1 cellular context compared by ENCODE assay signal in the genomic region with DNA sequence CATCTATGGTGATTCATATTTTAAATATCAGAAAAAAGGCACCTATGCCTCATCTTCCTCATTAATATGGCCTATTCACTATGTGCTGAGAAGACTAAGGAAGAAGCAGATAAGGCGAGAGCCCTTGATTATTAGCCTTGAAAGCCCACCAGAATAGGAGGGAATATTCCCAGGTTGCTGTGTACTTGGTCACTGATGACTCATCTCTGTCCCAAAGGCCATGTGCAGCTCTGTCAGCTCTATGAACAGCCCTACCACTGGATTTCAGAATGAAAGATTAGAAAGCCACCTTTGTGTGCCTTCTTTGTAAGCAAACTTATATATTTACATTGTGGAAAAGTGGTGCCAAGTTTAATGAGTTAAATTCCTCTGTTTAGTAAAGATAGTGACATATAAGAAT.
TF ChIP-seq lines count a peak whose summit lies in the region.

No MANE protein-coding gene starts in this region.

TF ChIP-seq in GM23338, 12 proteins besides CTCF, POLR2A, EP300 and RAD21 (continued from another document):
- TF ChIP-seq, protein P1, sequence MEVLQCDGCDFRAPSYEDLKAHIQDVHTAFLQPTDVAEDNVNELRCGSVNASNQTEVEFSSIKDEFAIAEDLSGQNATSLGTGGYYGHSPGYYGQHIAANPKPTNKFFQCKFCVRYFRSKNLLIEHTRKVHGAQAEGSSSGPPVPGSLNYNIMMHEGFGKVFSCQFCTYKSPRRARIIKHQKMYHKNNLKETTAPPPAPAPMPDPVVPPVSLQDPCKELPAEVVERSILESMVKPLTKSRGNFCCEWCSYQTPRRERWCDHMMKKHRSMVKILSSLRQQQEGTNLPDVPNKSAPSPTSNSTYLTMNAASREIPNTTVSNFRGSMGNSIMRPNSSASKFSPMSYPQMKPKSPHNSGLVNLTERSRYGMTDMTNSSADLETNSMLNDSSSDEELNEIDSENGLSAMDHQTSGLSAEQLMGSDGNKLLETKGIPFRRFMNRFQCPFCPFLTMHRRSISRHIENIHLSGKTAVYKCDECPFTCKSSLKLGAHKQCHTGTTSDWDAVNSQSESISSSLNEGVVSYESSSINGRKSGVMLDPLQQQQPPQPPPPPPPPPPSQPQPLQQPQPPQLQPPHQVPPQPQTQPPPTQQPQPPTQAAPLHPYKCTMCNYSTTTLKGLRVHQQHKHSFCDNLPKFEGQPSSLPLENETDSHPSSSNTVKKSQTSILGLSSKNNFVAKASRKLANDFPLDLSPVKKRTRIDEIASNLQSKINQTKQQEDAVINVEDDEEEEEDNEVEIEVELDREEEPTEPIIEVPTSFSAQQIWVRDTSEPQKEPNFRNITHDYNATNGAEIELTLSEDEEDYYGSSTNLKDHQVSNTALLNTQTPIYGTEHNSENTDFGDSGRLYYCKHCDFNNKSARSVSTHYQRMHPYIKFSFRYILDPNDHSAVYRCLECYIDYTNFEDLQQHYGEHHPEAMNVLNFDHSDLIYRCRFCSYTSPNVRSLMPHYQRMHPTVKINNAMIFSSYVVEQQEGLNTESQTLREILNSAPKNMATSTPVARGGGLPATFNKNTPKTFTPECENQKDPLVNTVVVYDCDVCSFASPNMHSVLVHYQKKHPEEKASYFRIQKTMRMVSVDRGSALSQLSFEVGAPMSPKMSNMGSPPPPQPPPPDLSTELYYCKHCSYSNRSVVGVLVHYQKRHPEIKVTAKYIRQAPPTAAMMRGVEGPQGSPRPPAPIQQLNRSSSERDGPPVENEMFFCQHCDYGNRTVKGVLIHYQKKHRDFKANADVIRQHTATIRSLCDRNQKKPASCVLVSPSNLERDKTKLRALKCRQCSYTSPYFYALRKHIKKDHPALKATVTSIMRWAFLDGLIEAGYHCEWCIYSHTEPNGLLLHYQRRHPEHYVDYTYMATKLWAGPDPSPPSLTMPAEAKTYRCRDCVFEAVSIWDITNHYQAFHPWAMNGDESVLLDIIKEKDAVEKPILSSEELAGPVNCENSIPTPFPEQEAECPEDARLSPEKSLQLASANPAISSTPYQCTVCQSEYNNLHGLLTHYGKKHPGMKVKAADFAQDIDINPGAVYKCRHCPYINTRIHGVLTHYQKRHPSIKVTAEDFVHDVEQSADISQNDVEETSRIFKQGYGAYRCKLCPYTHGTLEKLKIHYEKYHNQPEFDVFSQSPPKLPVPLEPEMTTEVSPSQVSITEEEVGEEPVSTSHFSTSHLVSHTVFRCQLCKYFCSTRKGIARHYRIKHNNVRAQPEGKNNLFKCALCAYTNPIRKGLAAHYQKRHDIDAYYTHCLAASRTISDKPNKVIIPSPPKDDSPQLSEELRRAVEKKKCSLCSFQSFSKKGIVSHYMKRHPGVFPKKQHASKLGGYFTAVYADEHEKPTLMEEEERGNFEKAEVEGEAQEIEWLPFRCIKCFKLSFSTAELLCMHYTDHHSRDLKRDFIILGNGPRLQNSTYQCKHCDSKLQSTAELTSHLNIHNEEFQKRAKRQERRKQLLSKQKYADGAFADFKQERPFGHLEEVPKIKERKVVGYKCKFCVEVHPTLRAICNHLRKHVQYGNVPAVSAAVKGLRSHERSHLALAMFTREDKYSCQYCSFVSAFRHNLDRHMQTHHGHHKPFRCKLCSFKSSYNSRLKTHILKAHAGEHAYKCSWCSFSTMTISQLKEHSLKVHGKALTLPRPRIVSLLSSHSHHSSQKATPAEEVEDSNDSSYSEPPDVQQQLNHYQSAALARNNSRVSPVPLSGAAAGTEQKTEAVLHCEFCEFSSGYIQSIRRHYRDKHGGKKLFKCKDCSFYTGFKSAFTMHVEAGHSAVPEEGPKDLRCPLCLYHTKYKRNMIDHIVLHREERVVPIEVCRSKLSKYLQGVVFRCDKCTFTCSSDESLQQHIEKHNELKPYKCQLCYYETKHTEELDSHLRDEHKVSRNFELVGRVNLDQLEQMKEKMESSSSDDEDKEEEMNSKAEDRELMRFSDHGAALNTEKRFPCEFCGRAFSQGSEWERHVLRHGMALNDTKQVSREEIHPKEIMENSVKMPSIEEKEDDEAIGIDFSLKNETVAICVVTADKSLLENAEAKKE (CRISPR knock-in tag; IDR thresholded peaks at IDR 0.05): no peak
- TF ChIP-seq, protein P2, sequence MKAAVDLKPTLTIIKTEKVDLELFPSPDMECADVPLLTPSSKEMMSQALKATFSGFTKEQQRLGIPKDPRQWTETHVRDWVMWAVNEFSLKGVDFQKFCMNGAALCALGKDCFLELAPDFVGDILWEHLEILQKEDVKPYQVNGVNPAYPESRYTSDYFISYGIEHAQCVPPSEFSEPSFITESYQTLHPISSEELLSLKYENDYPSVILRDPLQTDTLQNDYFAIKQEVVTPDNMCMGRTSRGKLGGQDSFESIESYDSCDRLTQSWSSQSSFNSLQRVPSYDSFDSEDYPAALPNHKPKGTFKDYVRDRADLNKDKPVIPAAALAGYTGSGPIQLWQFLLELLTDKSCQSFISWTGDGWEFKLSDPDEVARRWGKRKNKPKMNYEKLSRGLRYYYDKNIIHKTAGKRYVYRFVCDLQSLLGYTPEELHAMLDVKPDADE (IDR thresholded peaks at IDR 0.05): no peak
